12 cellular contexts compared by ENCODE assay signal in genomic region chr1:245234217-245235120, GRCh38.
DNase-seq lines count a peak whose midpoint lies in the region; ATAC-seq lines count a peak whose summit lies in the region.
"Had no signal": no experiment of that assay in that cellular context is flagged by ENCODE, and none has a peak within 500 bp of the region (broad histone marks: within the 10 kb centered on the region; RNA-seq: fewer than 3 reads in every experiment).

No MANE protein-coding gene starts in this region.

- no peaks in the 10 kb centered on the region for H3K36me3 Mint-ChIP-seq in stimulated activated naive B cell treated with anti-CD40 and anti-IgM and Interleukin-4, amounts not matched to agents 10 μg/mL and 1 μg/mL and 100 μg/mL, for 72 hours

- H3K4me1 ChIP-seq in HUES48 (ENCODE audit: control insufficient read depth, insufficient read depth, low read length), result peaks cover 8% of the 10 kb centered on the region; the same call in 1 of the 2 replicates

- ATAC-seq in stimulated activated naive B cell treated with anti-CD40 and anti-IgM and Interleukin-4, amounts not matched to agents 10 μg/mL and 1 μg/mL and 100 μg/mL, for 72 hours (replicated peaks), result no peak

- H3K4me3 Mint-ChIP-seq in stimulated activated naive B cell treated with anti-CD40 and anti-IgM and Interleukin-4, amounts not matched to agents 10 μg/mL and 1 μg/mL and 100 μg/mL, for 72 hours, result no peak overlapping the region

- DNase-seq in NCI-H774 (lab: John Stamatoyannopoulos, UW) (peak; percentile 75), hippocampal formation (lab: John Stamatoyannopoulos, UW) (peak; percentile 20 to 26), posterior vena cava (ENCODE audit: low spot score) (peak; percentile 55), NCI-H2171 (lab: John Stamatoyannopoulos, UW) (no peak), NOMO-1 (lab: John Stamatoyannopoulos, UW; ENCODE audit: unreplicated experiment in 2 of 2) (no peak)
- no peak for DNase-seq in stimulated activated CD4-positive, alpha-beta T cell treated with anti-CD3 and anti-CD28 coated beads, Interleukin-12 subunit alpha, Interleukin-12 subunit beta, amount 100 ng/mL, for 4 hours
- DNase-seq in stimulated activated naive B cell treated with anti-CD40 and anti-IgM and Interleukin-4, amounts not matched to agents 10 μg/mL and 1 μg/mL and 100 μg/mL, for 72 hours, result no peak
- DNase-seq: activated gamma-delta T cell treated with Interleukin-2 at 50 U/mL for 16 hours; effector memory CD4-positive, alpha-beta T cell had no signal

- H3K36me3 ChIP-seq in HUES48 (ENCODE audit: control insufficient read depth, insufficient read depth, low read length), result no peaks in the 10 kb centered on the region

- no peaks in the 10 kb centered on the region for H3K9me3 ChIP-seq in HUES48 (ENCODE audit: control insufficient read depth, insufficient read depth, low read length)

- peaks cover 4% of the 10 kb centered on the region; the same call in 1 of the 2 replicates for H3K27me3 ChIP-seq in HUES48 (ENCODE audit: control insufficient read depth, insufficient read depth, low read length)

- H3K27ac ChIP-seq in HUES48 (ENCODE audit: low read depth, low read length), result peak overlapping the region; percentile 66
- H3K27ac ChIP-seq: RWPE1 had no signal

- H3K27ac Mint-ChIP-seq in stimulated activated naive B cell treated with anti-CD40 and anti-IgM and Interleukin-4, amounts not matched to agents 10 μg/mL and 1 μg/mL and 100 μg/mL, for 72 hours, result no peak overlapping the region
- H3K27ac Mint-ChIP-seq: progenitor cell of endocrine pancreas had no signal

- intact Hi-C loops in posterior vena cava (cut with DNase I), result loop anchor here in 1 of 2 donors (1.0 kb wide), 1 partner anchor 23 kb away; no protein-coding TSS in a partner anchor

- H3K27me3 Mint-ChIP-seq in stimulated activated naive B cell treated with anti-CD40 and anti-IgM and Interleukin-4, amounts not matched to agents 10 μg/mL and 1 μg/mL and 100 μg/mL, for 72 hours, result peaks cover 4 to 5% of the 10 kb centered on the region in 2 donors
- H3K27me3 Mint-ChIP-seq: progenitor cell of endocrine pancreas had no signal

- H3K9me3 Mint-ChIP-seq in stimulated activated naive B cell treated with anti-CD40 and anti-IgM and Interleukin-4, amounts not matched to agents 10 μg/mL and 1 μg/mL and 100 μg/mL, for 72 hours, result no peaks in the 10 kb centered on the region

- H3K4me1 Mint-ChIP-seq in stimulated activated naive B cell treated with anti-CD40 and anti-IgM and Interleukin-4, amounts not matched to agents 10 μg/mL and 1 μg/mL and 100 μg/mL, for 72 hours, result no peaks in the 10 kb centered on the region

- H3K9ac ChIP-seq in HUES48 (ENCODE audit: low read depth, low read length), result no peak overlapping the region

- no peak overlapping the region; the same call in 1 of the 2 replicates for H3K4me3 ChIP-seq in HUES48 (ENCODE audit: low read depth, low read length)

Comparison
In these comparisons a context has a peak if more than half of its experiments do, and no peak if none do; other contexts are left out.
1. DNase-seq: peak in NCI-H774 (single experiment), hippocampal formation (2 of 2) and posterior vena cava (single experiment); none in NCI-H2171 (single experiment), NOMO-1 (0 of 2), stimulated activated CD4-positive, alpha-beta T cell treated with anti-CD3 and anti-CD28 coated beads, Interleukin-12 subunit alpha, Interleukin-12 subunit beta, amount 100 ng/mL, for 4 hours (single experiment) and stimulated activated naive B cell treated with anti-CD40 and anti-IgM and Interleukin-4, amounts not matched to agents 10 μg/mL and 1 μg/mL and 100 μg/mL, for 72 hours (single experiment).